16 cellular contexts compared by ENCODE assay signal in the genomic region with DNA sequence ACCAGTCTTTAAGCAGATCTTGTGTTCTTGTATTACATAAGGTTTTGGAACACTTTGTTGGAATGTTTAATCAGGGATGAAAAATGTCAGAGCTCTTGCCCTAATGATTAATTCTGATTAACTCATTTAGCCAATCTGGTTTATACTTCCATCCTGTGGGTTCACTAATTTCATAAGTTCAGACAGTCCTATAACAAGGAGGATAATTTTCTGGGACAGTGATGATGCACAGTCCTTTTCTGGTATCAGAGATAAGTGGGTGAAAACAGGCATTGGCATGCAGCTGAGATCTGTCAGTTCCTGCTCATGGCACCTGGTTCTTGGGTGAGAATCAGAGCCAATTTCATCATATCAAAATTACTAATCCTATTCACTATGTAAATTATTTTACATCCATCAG.
DNase-seq lines count a peak whose midpoint lies in the region; ATAC-seq, FAIRE-seq and TF ChIP-seq lines count a peak whose summit lies in the region.
"Had no signal": no experiment of that assay in that cellular context is flagged by ENCODE, and none has a peak within 500 bp of the region (broad histone marks: within the 10 kb centered on the region; RNA-seq: fewer than 3 reads in every experiment).

No MANE protein-coding gene starts in this region.

- no peaks in the 10 kb centered on the region for H3K36me3 Mint-ChIP-seq in stimulated activated effector memory CD8-positive, alpha-beta T cell treated with anti-CD3 and anti-CD28 coated beads, Interleukin-12 subunit alpha, Interleukin-12 subunit beta, amount 100 ng/mL, for 72 hours
- H3K36me3 Mint-ChIP-seq in endothelial cell (ENCODE audit: low read depth, unreplicated experiment), result no peaks in the 10 kb centered on the region
- H3K36me3 Mint-ChIP-seq: CD4-positive, CD25-positive, alpha-beta regulatory T cell had no signal

- H3K27ac Mint-ChIP-seq in stimulated activated effector memory CD8-positive, alpha-beta T cell treated with anti-CD3 and anti-CD28 coated beads, Interleukin-12 subunit alpha, Interleukin-12 subunit beta, amount 100 ng/mL, for 72 hours, result no peak overlapping the region
- H3K27ac Mint-ChIP-seq in endothelial cell (ENCODE audit: unreplicated experiment), result no peak overlapping the region
- H3K27ac Mint-ChIP-seq: CD4-positive, CD25-positive, alpha-beta regulatory T cell had no signal

- ATAC-seq in Right ventricle myocardium superior (ENCODE audit: poor library complexity), result peak; percentile 76
- no peak for ATAC-seq in stimulated activated effector memory CD8-positive, alpha-beta T cell treated with anti-CD3 and anti-CD28 coated beads, Interleukin-12 subunit alpha, Interleukin-12 subunit beta, amount 100 ng/mL, for 72 hours
- no peak for ATAC-seq in stimulated activated naive CD8-positive, alpha-beta T cell treated with anti-CD3 and anti-CD28 coated beads, Interleukin-15, Interleukin-2, amounts not matched to agents 100 U/mL and 50 U/mL, for 24 hours
- ATAC-seq: HCT116 had no signal

- no peaks in the 10 kb centered on the region for H3K27me3 Mint-ChIP-seq in endothelial cell (ENCODE audit: unreplicated experiment)
- H3K27me3 Mint-ChIP-seq: CD4-positive, CD25-positive, alpha-beta regulatory T cell had no signal

- H3K4me3 Mint-ChIP-seq in stimulated activated effector memory CD8-positive, alpha-beta T cell treated with anti-CD3 and anti-CD28 coated beads, Interleukin-12 subunit alpha, Interleukin-12 subunit beta, amount 100 ng/mL, for 72 hours, result no peak overlapping the region
- H3K4me3 Mint-ChIP-seq in endothelial cell (ENCODE audit: unreplicated experiment), result no peak overlapping the region
- H3K4me3 Mint-ChIP-seq: CD4-positive, CD25-positive, alpha-beta regulatory T cell had no signal

- intact Hi-C loops in Right ventricle myocardium superior (cut with DNase I) (no loop called here), cardiac septum (cut with DNase I) (no loop called here)

- no peak for TF ChIP-seq CTCF in bronchial epithelial cell (IDR thresholded peaks at IDR 0.05; ENCODE audit: insufficient read depth, low read length, severe bottlenecking)
- TF ChIP-seq CTCF in endothelial cell (IDR thresholded peaks at IDR 0.05; ENCODE audit: unreplicated experiment), result no peak

- no peak for DNase-seq in Right ventricle myocardium superior
- DNase-seq in cardiac septum (ENCODE audit: low spot score), result no peak
- peak; percentile 29 for DNase-seq in NCI-H226
- peak; percentile 96 for DNase-seq in bronchial epithelial cell (ENCODE audit: low read depth)
- DNase-seq in renal cortical epithelial cell (ENCODE audit: low read depth), result peak; percentile 6
- DNase-seq in stimulated activated effector memory CD8-positive, alpha-beta T cell treated with anti-CD3 and anti-CD28 coated beads, Interleukin-12 subunit alpha, Interleukin-12 subunit beta, amount 100 ng/mL, for 72 hours (ENCODE audit: low spot score in 2 of 2), result no peak
- no peak for DNase-seq in stimulated activated naive CD8-positive, alpha-beta T cell treated with anti-CD3 and anti-CD28 coated beads, Interleukin-15, Interleukin-2, amounts not matched to agents 100 U/mL and 50 U/mL, for 24 hours
- no peak for DNase-seq in endothelial cell (ENCODE audit: low spot score)
- DNase-seq: ACHN; CD4-positive, CD25-positive, alpha-beta regulatory T cell; DMS53; GF-D8; GM23248 had no signal

- H3K36me3 ChIP-seq in bronchial epithelial cell (ENCODE audit: control insufficient read depth, insufficient read depth, low read length), result no peaks in the 10 kb centered on the region
- H3K36me3 ChIP-seq: BLaER1 treated with 17β-estradiol and CSF1 and Interleukin-3, amounts not matched to agents 10 nM and 100 nM had no signal

- no peak overlapping the region for H3K4me3 ChIP-seq in bronchial epithelial cell (ENCODE audit: low read depth, low read length)
- H3K4me3 ChIP-seq: BLaER1 treated with 17β-estradiol and CSF1 and Interleukin-3, amounts not matched to agents 10 nM and 100 nM; GM23248 had no signal

- no peaks in the 10 kb centered on the region for H3K27me3 ChIP-seq in bronchial epithelial cell (ENCODE audit: control insufficient read depth, insufficient read depth, low read length)
- H3K27me3 ChIP-seq: BLaER1 treated with 17β-estradiol and CSF1 and Interleukin-3, amounts not matched to agents 10 nM and 100 nM had no signal

- H3K9me3 Mint-ChIP-seq in stimulated activated effector memory CD8-positive, alpha-beta T cell treated with anti-CD3 and anti-CD28 coated beads, Interleukin-12 subunit alpha, Interleukin-12 subunit beta, amount 100 ng/mL, for 72 hours, result no peaks in the 10 kb centered on the region
- no peaks in the 10 kb centered on the region for H3K9me3 Mint-ChIP-seq in endothelial cell (ENCODE audit: unreplicated experiment)

- H3K4me1 Mint-ChIP-seq in stimulated activated effector memory CD8-positive, alpha-beta T cell treated with anti-CD3 and anti-CD28 coated beads, Interleukin-12 subunit alpha, Interleukin-12 subunit beta, amount 100 ng/mL, for 72 hours, result no peaks in the 10 kb centered on the region
- no peaks in the 10 kb centered on the region for H3K4me1 Mint-ChIP-seq in endothelial cell (ENCODE audit: unreplicated experiment)
- H3K4me1 Mint-ChIP-seq: CD4-positive, CD25-positive, alpha-beta regulatory T cell had no signal

- no peak for FAIRE-seq in bronchial epithelial cell (lab: Jason Lieb, UNC)
- FAIRE-seq: H54 had no signal

Comparison
In these comparisons a context has a peak if more than half of its experiments do, and no peak if none do; other contexts are left out.
1. DNase-seq: peak in NCI-H226 (single experiment), bronchial epithelial cell (single experiment) and renal cortical epithelial cell (single experiment); none in Right ventricle myocardium superior (single experiment), cardiac septum (single experiment), stimulated activated effector memory CD8-positive, alpha-beta T cell treated with anti-CD3 and anti-CD28 coated beads, Interleukin-12 subunit alpha, Interleukin-12 subunit beta, amount 100 ng/mL, for 72 hours (0 of 2), stimulated activated naive CD8-positive, alpha-beta T cell treated with anti-CD3 and anti-CD28 coated beads, Interleukin-15, Interleukin-2, amounts not matched to agents 100 U/mL and 50 U/mL, for 24 hours (single experiment) and endothelial cell (single experiment).